ENCODE assay signal across 25 cellular contexts in the genomic region with DNA sequence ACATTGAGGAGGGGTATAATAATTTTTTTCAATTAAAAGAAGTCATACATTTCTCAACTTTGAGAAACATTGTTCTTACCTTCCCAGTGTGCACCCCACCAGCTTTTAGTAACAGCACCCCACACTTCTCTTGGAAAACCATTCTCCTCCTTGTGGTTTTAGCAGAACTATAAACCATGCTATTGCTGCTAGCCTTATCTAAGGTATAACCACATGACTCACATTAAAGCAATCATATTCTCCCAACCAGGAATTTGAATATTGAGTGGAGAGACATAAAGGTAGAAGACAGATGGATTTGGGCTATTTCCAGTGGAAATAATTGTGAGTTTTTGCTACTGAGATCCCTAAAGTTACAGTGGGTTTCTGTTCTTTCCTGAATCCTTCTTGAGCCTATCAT. TPM values are rescaled to one million over a fixed set of nuclear protein-coding genes. Genes with fewer than 3 reads are reported as not detected.
DNase-seq lines count a peak whose midpoint lies in the region; ATAC-seq, FAIRE-seq and TF ChIP-seq lines count a peak whose summit lies in the region.
"Had no signal": no experiment of that assay in that cellular context is flagged by ENCODE, and none has a peak within 500 bp of the region (broad histone marks: within the 10 kb centered on the region; RNA-seq: fewer than 3 reads in every experiment).

No MANE protein-coding gene starts in this region.

- no peak for FAIRE-seq in bronchial epithelial cell (lab: Jason Lieb, UNC)
- FAIRE-seq: D721Med, GM12878, GM18507, H1 had no signal

- ATAC-seq in mucosa of descending colon: peak; percentile 70
- no peak for ATAC-seq in GM21723 (IDR thresholded peaks at IDR 0.05; ENCODE audit: unreplicated experiment)
- ATAC-seq in left lobe of liver: no peak
- ATAC-seq in GM18498 (IDR thresholded peaks at IDR 0.05; ENCODE audit: unreplicated experiment): no peak
- ATAC-seq: A549, GM12878, HCT116 had no signal

- intact Hi-C loops in mucosa of descending colon (cut with DNase I, micrococcal nuclease): no loop called here

- H3K9me3 ChIP-seq in mucosa of descending colon: no peaks in the 10 kb centered on the region
- H3K9me3 ChIP-seq: A549, BE2C had no signal

- DNase-seq in NCI-H226 (peak; percentile 8), bronchial epithelial cell (ENCODE audit: low read depth) (peak; percentile 1), mucosa of descending colon (no peak), left lobe of liver (ENCODE audit: low spot score) (no peak)
- DNase-seq: 8988T; ACHN; AML-193; BE2C; CD4-positive, alpha-beta T cell; CD8-positive, alpha-beta memory T cell; DMS 273 treated with DMSO at 0.1 percent for 48 hours; DMS79; EL; GDM1; GM23248; H9 had no signal

- no peak for TF ChIP-seq CTCF in bronchial epithelial cell (IDR thresholded peaks at IDR 0.05; ENCODE audit: insufficient read depth, low read length, severe bottlenecking)
- TF ChIP-seq CTCF in mucosa of descending colon (IDR thresholded peaks at IDR 0.05): no peak

- no peaks in the 10 kb centered on the region for H3K27me3 ChIP-seq in bronchial epithelial cell (ENCODE audit: control insufficient read depth, insufficient read depth, low read length)
- H3K27me3 ChIP-seq: BE2C; BLaER1 treated with 17β-estradiol and CSF1 and Interleukin-3, amounts not matched to agents 10 nM and 100 nM had no signal

- no peak overlapping the region for H3K4me3 ChIP-seq in bronchial epithelial cell (ENCODE audit: low read depth, low read length)
- no peak overlapping the region for H3K4me3 ChIP-seq in mucosa of descending colon
- H3K4me3 ChIP-seq: A549; BLaER1 treated with 17β-estradiol and CSF1 and Interleukin-3, amounts not matched to agents 10 nM and 100 nM; GM12878; GM23248 had no signal

- peaks cover 12% of the 10 kb centered on the region for H3K4me1 ChIP-seq in mucosa of descending colon (ENCODE audit: low read depth)
- H3K4me1 ChIP-seq: A549; BLaER1 treated with 17β-estradiol and CSF1 and Interleukin-3, amounts not matched to agents 10 nM and 100 nM had no signal

- no peaks in the 10 kb centered on the region for H3K36me3 ChIP-seq in bronchial epithelial cell (ENCODE audit: control insufficient read depth, insufficient read depth, low read length)
- H3K36me3 ChIP-seq in mucosa of descending colon (ENCODE audit: low read depth): no peaks in the 10 kb centered on the region
- H3K36me3 ChIP-seq: BE2C; BLaER1 treated with 17β-estradiol and CSF1 and Interleukin-3, amounts not matched to agents 10 nM and 100 nM had no signal

RNA-seq across cellular contexts. Expression of a gene that starts 43.5 kb away (rescaled TPM):
- total RNA-seq in bronchial epithelial cell (17.1 and 21.0 TPM in 2 replicates), mucosa of descending colon (10 to 100 TPM in 2 of 3 donors, 1 to 10 TPM in 1; 8.8 to 11.3 (median 10.6) TPM), left lobe of liver (3.4 TPM)

Comparison
In these comparisons a context has a peak if more than half of its experiments do, and no peak if none do; other contexts are left out.
1. DNase-seq: peak in NCI-H226 (single experiment) and bronchial epithelial cell (single experiment); none in mucosa of descending colon (0 of 3) and left lobe of liver (single experiment).